In genomic region chr2:69581774-69582581, GRCh38 we compare ENCODE assay signal across 8 cellular contexts.
A peak's percentile ranks its signal among the peaks of the same experiment; 100 is the strongest.
DNase-seq lines count a peak whose midpoint lies in the region; ATAC-seq and TF ChIP-seq lines count a peak whose summit lies in the region.

No MANE protein-coding gene starts in this region.

- no TSS peak for BruUV-seq in A673 (replicated peaks; lab: Mats Ljungman, UMichigan)

- H3K4ac ChIP-seq in H9 (ENCODE audit: low read depth, low read length) = no peak overlapping the region

- H3K18ac ChIP-seq in H9 (ENCODE audit: insufficient read length, low read depth, low read length) = no peak overlapping the region

- H3K9me3 ChIP-seq in A673 (ENCODE audit: low read depth, low read length, poor library complexity, severe bottlenecking) (no peaks in the 10 kb centered on the region), H9 (ENCODE audit: control insufficient read depth, low read depth, low read length) (no peaks in the 10 kb centered on the region), iPS-20b (ENCODE audit: insufficient read depth, low read depth, low read length) (no peaks in the 10 kb centered on the region)

- no peaks in the 10 kb centered on the region for H3K36me3 ChIP-seq in A673 (ENCODE audit: insufficient read depth, low read length, poor library complexity, severe bottlenecking)
- no peaks in the 10 kb centered on the region for H3K36me3 ChIP-seq in iPS-20b (ENCODE audit: insufficient read depth, low read depth, low read length)

- ATAC-seq in GM21515 (IDR thresholded peaks at IDR 0.05; ENCODE audit: unreplicated experiment) = no peak

- H3K27ac ChIP-seq in A673 (ENCODE audit: low read depth, low read length, poor library complexity, severe bottlenecking) (peak overlapping the region; percentile 18), H9 (ENCODE audit: insufficient read length, low read depth, low read length) (no peak overlapping the region), iPS-20b (ENCODE audit: low read length) (no peak overlapping the region)

- no peak overlapping the region for H2BK20ac ChIP-seq in H9 (ENCODE audit: low read depth, low read length, poor library complexity, severe bottlenecking)

- no peak overlapping the region for H4K91ac ChIP-seq in H9 (ENCODE audit: insufficient read length, low read depth, low read length)

- H3K36me3 Mint-ChIP-seq in H9 (ENCODE audit: insufficient read depth in 1 of 3, low read depth in 3 of 3) = no peaks in the 10 kb centered on the region; a peak in 1 of 7 replicates

- no peak overlapping the region; a peak in 1 of 5 replicates for H3K4me3 Mint-ChIP-seq in H9

- peaks cover 33 to 48% of the 10 kb centered on the region in 2 experiments for H3K4me1 Mint-ChIP-seq in H9

- no peaks in the 10 kb centered on the region for H4K20me1 ChIP-seq in H9 (ENCODE audit: control insufficient read depth, insufficient read depth, insufficient read length)

- intact Hi-C loops in A673 (cut with micrococcal nuclease; ENCODE audit: unreplicated experiment) = no loop called here

- no peak overlapping the region for H2BK120ac ChIP-seq in H9 (ENCODE audit: low read depth, low read length, poor library complexity, severe bottlenecking)

- TF ChIP-seq CTCF in A673 (conservative IDR thresholded peaks at IDR 0.05; ENCODE audit: low read depth, low read length) = no peak
- no peak for TF ChIP-seq CTCF in H9 (conservative IDR thresholded peaks at IDR 0.05)

- H3K9me3 Mint-ChIP-seq in H9 = no peaks in the 10 kb centered on the region

- H3K27ac Mint-ChIP-seq in H9 = peak overlapping the region; percentile 73 to 94 (median 93); a peak in 6 of 7 replicates

- H3K79me1 ChIP-seq in H9 (ENCODE audit: insufficient read depth, low read depth, low read length, poor library complexity, severe bottlenecking) = peaks cover 3% of the 10 kb centered on the region

- no peak overlapping the region for H3K14ac ChIP-seq in H9 (ENCODE audit: insufficient read depth, low read length)

- H3K79me2 ChIP-seq in H9 (ENCODE audit: insufficient read depth, low read length) = peaks cover 3% of the 10 kb centered on the region; the same call in 1 of the 2 replicates

- no peak overlapping the region for H2AFZ ChIP-seq in H9 (ENCODE audit: low read length)

- H3T11ph ChIP-seq in H9 (ENCODE audit: low read length) = no peak overlapping the region

- DNase-seq in A673 (ENCODE audit: low spot score) (peak; percentile 28), H9 (no peak), UCSD-AML1 (lab: John Stamatoyannopoulos, UW; ENCODE audit: unreplicated experiment) (peak; percentile 63), HuH-7.5 (ENCODE audit: low spot score) (no peak), NCI-H2196 (lab: John Stamatoyannopoulos, UW; ENCODE audit: unreplicated experiment) (no peak), dedifferentiated amniotic fluid mesenchymal stem cell (ENCODE audit: extremely low spot score) (no peak)

- POLR2A ChIA-PET in A673 (lab: Charles Lee; ENCODE audit: low non-redundant PET) = no interaction called here

- CTCF ChIA-PET in A673 (lab: Charles Lee) = no interaction called here

- no peak overlapping the region for H4K5ac ChIP-seq in H9 (ENCODE audit: insufficient read length, low read depth, low read length)

- no peak overlapping the region for H3K4me3 ChIP-seq in A673 (ENCODE audit: low read depth, low read length, poor library complexity, severe bottlenecking)
- no peak overlapping the region for H3K4me3 ChIP-seq in iPS-20b (ENCODE audit: low read length)

- no peak overlapping the region for H2BK5ac ChIP-seq in H9 (ENCODE audit: insufficient read length, low read length)

- H3K23ac ChIP-seq in H9 (ENCODE audit: insufficient read length, low read depth, low read length) = no peak overlapping the region

- no peak overlapping the region for H3K56ac ChIP-seq in H9 (ENCODE audit: insufficient read length, low read depth, low read length)

- H3K27me3 ChIP-seq in A673 (replicated peaks; ENCODE audit: insufficient read depth, low read depth, low read length, poor library complexity) (no peaks in the 10 kb centered on the region), H9 (ENCODE audit: insufficient read depth, low read length) (no peaks in the 10 kb centered on the region), iPS-20b (ENCODE audit: insufficient read depth, low read length) (no peaks in the 10 kb centered on the region)

- no peak overlapping the region for H3K9ac ChIP-seq in H9 (ENCODE audit: extremely low read depth, insufficient read length, low read length)
- H3K9ac ChIP-seq in iPS-20b (ENCODE audit: low read depth, low read length) = 0 out of 2 replicates have a peak overlapping the region, but pooled peaks have one; percentile 4

- no peaks in the 10 kb centered on the region for H3K27me3 Mint-ChIP-seq in H9 (ENCODE audit: low read depth)

- no peaks in the 10 kb centered on the region for H3K23me2 ChIP-seq in H9 (ENCODE audit: insufficient read length, low read depth, low read length, poor library complexity, severe bottlenecking)

- H3K4me1 ChIP-seq in A673 (ENCODE audit: insufficient read depth, low read length, poor library complexity, severe bottlenecking) = peaks cover 18% of the 10 kb centered on the region
- H3K4me1 ChIP-seq in H9 (ENCODE audit: insufficient read depth, low read length) = peaks cover 5% of the 10 kb centered on the region; the same call in 1 of the 2 replicates
- peaks cover 30% of the 10 kb centered on the region for H3K4me1 ChIP-seq in iPS-20b (ENCODE audit: insufficient read depth, low read length)

- no peak overlapping the region for H2BK12ac ChIP-seq in H9 (ENCODE audit: insufficient read length, low read depth, low read length)

- WGBS in H9 (ENCODE audit: extremely low coverage, insufficient read length, low lambda C conversion rate) = no CpG with 5 or more reads among the region's 14 CpGs

- H2AK5ac ChIP-seq in H9 (ENCODE audit: insufficient read length, low read length) = no peak overlapping the region

- H4K8ac ChIP-seq in H9 (replicated peaks; ENCODE audit: insufficient read length, low read depth, low read length) = no peak overlapping the region

- H3K4me2 ChIP-seq in H9 (ENCODE audit: insufficient read depth, insufficient read length, low read length) = no peak overlapping the region

- H2BK15ac ChIP-seq in H9 (ENCODE audit: low read depth, low read length) = no peak overlapping the region

Comparison
In these comparisons a context has a peak if more than half of its experiments do, and no peak if none do; other contexts are left out.
1. DNase-seq: peak in A673 (single experiment) and UCSD-AML1 (single experiment); none in H9 (single experiment), HuH-7.5 (single experiment), NCI-H2196 (single experiment) and dedifferentiated amniotic fluid mesenchymal stem cell (single experiment).